27 cellular contexts compared by ENCODE assay signal in the genomic region with DNA sequence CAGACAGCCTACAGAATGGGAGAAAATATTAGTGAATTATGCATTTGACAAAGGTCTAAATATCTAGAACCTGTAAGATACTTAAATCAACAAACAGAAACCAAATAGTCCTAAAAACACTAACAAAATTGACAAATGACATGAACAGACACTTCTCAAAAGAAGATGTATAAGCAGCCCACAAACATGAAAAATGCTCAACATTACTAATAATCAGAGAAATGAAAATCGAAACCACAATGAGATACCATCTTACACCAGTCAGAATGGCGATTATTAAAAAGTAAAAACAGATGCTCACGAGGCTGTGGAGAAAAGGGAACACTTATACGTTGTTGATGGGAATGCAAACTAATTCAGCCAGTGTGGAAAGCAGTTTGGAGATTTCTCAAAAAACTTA.
"Had no signal": no experiment of that assay in that cellular context is flagged by ENCODE, and none has a peak within 500 bp of the region (broad histone marks: within the 10 kb centered on the region; RNA-seq: fewer than 3 reads in every experiment).

No MANE protein-coding gene starts in this region.

- DNase-seq: occipital lobe; ovary; posterior cingulate gyrus; psoas muscle; right cardiac atrium; right lobe of liver; sigmoid colon; small intestine; stimulated activated CD4-positive, alpha-beta T cell treated with anti-CD3 and anti-CD28 coated beads, Interleukin-15, amount 100 ng/mL, for 24 hours; stimulated activated CD4-positive, alpha-beta T cell treated with anti-CD3 and anti-CD28 coated beads, Interleukin-2, amount 100 ng/mL, for 24 hours; stimulated activated CD4-positive, alpha-beta T cell treated with anti-CD3 and anti-CD28 coated beads, Interleukin-2, amount 100 ng/mL, for 48 hours; stimulated activated CD4-positive, alpha-beta T cell treated with anti-CD3 and anti-CD28 coated beads, Interleukin-4, amount 100 ng/mL, for 24 hours; stimulated activated naive B cell treated with anti-CD40 and anti-IgM and Interleukin-4, amounts not matched to agents 10 μg/mL and 1 μg/mL and 100 μg/mL, for 72 hours; stimulated activated naive CD4-positive, alpha-beta T cell treated with Interleukin-2 at 50 U/mL for 16 hours; stomach; thyroid gland; trophoblast cell; upper lobe of left lung had no signal

- H3K4me3 ChIP-seq: neural progenitor cell, ovary, psoas muscle, right lobe of liver, sigmoid colon, stomach, thoracic aorta, thyroid gland, tibial nerve, upper lobe of left lung, vagina had no signal

- H3K4me1 Mint-ChIP-seq: nephron; neural progenitor cell; stimulated activated effector memory CD8-positive, alpha-beta T cell treated with anti-CD3 and anti-CD28 coated beads, Interleukin-12 subunit alpha, Interleukin-12 subunit beta, amount 100 ng/mL, for 72 hours; stimulated activated naive B cell treated with anti-CD40 and anti-IgM and Interleukin-4, amounts not matched to agents 10 μg/mL and 1 μg/mL and 100 μg/mL, for 72 hours had no signal

- H3K27me3 ChIP-seq: neural progenitor cell, ovary, right lobe of liver, sigmoid colon, stomach, thyroid gland, tibial nerve, upper lobe of left lung, vagina had no signal

- H3K36me3 Mint-ChIP-seq: neural progenitor cell; stimulated activated effector memory CD8-positive, alpha-beta T cell treated with anti-CD3 and anti-CD28 coated beads, Interleukin-12 subunit alpha, Interleukin-12 subunit beta, amount 100 ng/mL, for 72 hours; stimulated activated naive B cell treated with anti-CD40 and anti-IgM and Interleukin-4, amounts not matched to agents 10 μg/mL and 1 μg/mL and 100 μg/mL, for 72 hours had no signal

- H3K9ac ChIP-seq: neural progenitor cell, parathyroid adenoma had no signal

- ATAC-seq: psoas muscle; right cardiac atrium; right lobe of liver; stimulated activated effector memory CD8-positive, alpha-beta T cell treated with anti-CD3 and anti-CD28 coated beads, Interleukin-12 subunit alpha, Interleukin-12 subunit beta, amount 100 ng/mL, for 72 hours; stimulated activated naive B cell treated with anti-CD40 and anti-IgM and Interleukin-4, amounts not matched to agents 10 μg/mL and 1 μg/mL and 100 μg/mL, for 72 hours had no signal

- H2AFZ ChIP-seq: neural progenitor cell, parathyroid adenoma had no signal

- H3K4me2 ChIP-seq: neural progenitor cell had no signal

- H3K9me3 Mint-ChIP-seq: neural progenitor cell had no signal

- H3K79me2 ChIP-seq: parathyroid adenoma had no signal

- H3K4me1 ChIP-seq: neural progenitor cell, parathyroid adenoma, psoas muscle, right lobe of liver, sigmoid colon, stomach, thyroid gland, tibial nerve, upper lobe of left lung, vagina had no signal

- H3K9me3 ChIP-seq: ovary, psoas muscle, right lobe of liver, sigmoid colon, stomach, thoracic aorta, thyroid gland, tibial nerve, upper lobe of left lung, vagina had no signal

- H3K36me3 ChIP-seq: neural progenitor cell, ovary, right lobe of liver, sigmoid colon, stomach, thoracic aorta, thyroid gland, tibial nerve, upper lobe of left lung, vagina had no signal

- H3K4me3 Mint-ChIP-seq: nephron; neural progenitor cell; stimulated activated effector memory CD8-positive, alpha-beta T cell treated with anti-CD3 and anti-CD28 coated beads, Interleukin-12 subunit alpha, Interleukin-12 subunit beta, amount 100 ng/mL, for 72 hours; stimulated activated naive B cell treated with anti-CD40 and anti-IgM and Interleukin-4, amounts not matched to agents 10 μg/mL and 1 μg/mL and 100 μg/mL, for 72 hours; stimulated activated naive CD8-positive, alpha-beta T cell treated with anti-CD3 and anti-CD28 coated beads, Interleukin-15, Interleukin-2, amounts not matched to agents 100 ng/mL and 50 ng/mL, for 24 hours had no signal

- H3K27me3 Mint-ChIP-seq: progenitor cell of endocrine pancreas; stimulated activated naive B cell treated with anti-CD40 and anti-IgM and Interleukin-4, amounts not matched to agents 10 μg/mL and 1 μg/mL and 100 μg/mL, for 72 hours; stimulated activated naive CD8-positive, alpha-beta T cell treated with anti-CD3 and anti-CD28 coated beads, Interleukin-15, Interleukin-2, amounts not matched to agents 100 ng/mL and 50 ng/mL, for 24 hours had no signal

- H3K27ac Mint-ChIP-seq: nephron; neural progenitor cell; progenitor cell of endocrine pancreas; stimulated activated effector memory CD8-positive, alpha-beta T cell treated with anti-CD3 and anti-CD28 coated beads, Interleukin-12 subunit alpha, Interleukin-12 subunit beta, amount 100 ng/mL, for 72 hours; stimulated activated naive B cell treated with anti-CD40 and anti-IgM and Interleukin-4, amounts not matched to agents 10 μg/mL and 1 μg/mL and 100 μg/mL, for 72 hours; stimulated activated naive CD8-positive, alpha-beta T cell treated with anti-CD3 and anti-CD28 coated beads, Interleukin-15, Interleukin-2, amounts not matched to agents 100 ng/mL and 50 ng/mL, for 24 hours had no signal

- H3K27ac ChIP-seq: neural progenitor cell, ovary, parathyroid adenoma, psoas muscle, right lobe of liver, sigmoid colon, stomach, thoracic aorta, thyroid gland, tibial nerve, upper lobe of left lung, vagina had no signal
